Comparison of ENCODE assay signal across 13 cellular contexts in genomic region chr21:41478319-41479177, GRCh38. TPM values are rescaled to one million over a fixed set of nuclear protein-coding genes. Genes with fewer than 3 reads are reported as not detected.
DNase-seq lines count a peak whose midpoint lies in the region; ATAC-seq, FAIRE-seq and TF ChIP-seq lines count a peak whose summit lies in the region.
"Had no signal": no experiment of that assay in that cellular context is flagged by ENCODE, and none has a peak within 500 bp of the region (broad histone marks: within the 10 kb centered on the region; RNA-seq: fewer than 3 reads in every experiment).

No MANE protein-coding gene starts in this region.

- peak; percentile 18 for FAIRE-seq in bronchial epithelial cell (lab: Jason Lieb, UNC)
- FAIRE-seq: colon, H54 had no signal

- H3K4me1 Mint-ChIP-seq in natural killer cell treated with Interleukin-12 subunit alpha and Interleukin-12 subunit beta and Interleukin-15 and Interleukin-18, amount 100 ng/mL, for 72 hours (ENCODE audit: low read depth in 2 of 2): peaks cover 8 to 13% of the 10 kb centered on the region in 2 donors
- H3K4me1 Mint-ChIP-seq in activated T-cell treated with anti-CD3 and anti-CD28 coated beads, Interleukin-2, amount 50 U/mL, for 24 hours (ENCODE audit: low read depth): no peaks in the 10 kb centered on the region

- H3K9me3 ChIP-seq in BLaER1 treated with 17β-estradiol and CSF1 and Interleukin-3, amounts not matched to agents 10 nM and 100 nM (replicated peaks in 1 of 11): no peaks in the 10 kb centered on the region
- H3K9me3 ChIP-seq: tibial nerve had no signal

- no peaks in the 10 kb centered on the region for H3K27me3 ChIP-seq in BLaER1 treated with 17β-estradiol and CSF1 and Interleukin-3, amounts not matched to agents 10 nM and 100 nM
- H3K27me3 ChIP-seq in KMS-11 (ENCODE audit: insufficient read depth, low read depth) (no peaks in the 10 kb centered on the region), bronchial epithelial cell (ENCODE audit: control insufficient read depth, insufficient read depth, low read length) (peaks cover 9% of the 10 kb centered on the region)

- TF ChIP-seq CTCF in KMS-11 (conservative IDR thresholded peaks at IDR 0.05; ENCODE audit: low read depth, low read length): no peak
- TF ChIP-seq CTCF in bronchial epithelial cell (IDR thresholded peaks at IDR 0.05; ENCODE audit: insufficient read depth, low read length, severe bottlenecking): no peak

- H3K79me2 ChIP-seq in KMS-11 (ENCODE audit: insufficient read depth, low read depth): no peaks in the 10 kb centered on the region
- H3K79me2 ChIP-seq: parathyroid adenoma had no signal

- no peak overlapping the region for H3K27ac ChIP-seq in BLaER1 treated with 17β-estradiol and CSF1 and Interleukin-3, amounts not matched to agents 10 nM and 100 nM
- H3K27ac ChIP-seq in KMS-11: peak overlapping the region; percentile 51
- H3K27ac ChIP-seq: parathyroid adenoma had no signal

- ATAC-seq in natural killer cell treated with Interleukin-12 subunit alpha and Interleukin-12 subunit beta and Interleukin-15 and Interleukin-18, amount 100 ng/mL, for 72 hours: peak in 1 of 2 donors; percentile 29
- ATAC-seq in HG03469 (IDR thresholded peaks at IDR 0.05; ENCODE audit: unreplicated experiment) (no peak), HG03520 (IDR thresholded peaks at IDR 0.05; ENCODE audit: unreplicated experiment) (no peak)
- ATAC-seq: activated CD4-positive, CD25-positive, alpha-beta regulatory T cell treated with anti-CD3 and anti-CD28 coated beads, Interleukin-2, amount 50 U/mL, for 24 hours had no signal

- no peaks in the 10 kb centered on the region for H3K36me3 Mint-ChIP-seq in natural killer cell treated with Interleukin-12 subunit alpha and Interleukin-12 subunit beta and Interleukin-15 and Interleukin-18, amount 100 ng/mL, for 72 hours
- no peaks in the 10 kb centered on the region for H3K36me3 Mint-ChIP-seq in activated T-cell treated with anti-CD3 and anti-CD28 coated beads, Interleukin-2, amount 50 U/mL, for 24 hours (ENCODE audit: low read depth)

- no peaks in the 10 kb centered on the region; a peak in 1 of 22 replicates for H4K20me1 ChIP-seq in BLaER1 treated with 17β-estradiol and CSF1 and Interleukin-3, amounts not matched to agents 10 nM and 100 nM
- H4K20me1 ChIP-seq in KMS-11 (ENCODE audit: insufficient read depth): no peaks in the 10 kb centered on the region

- H3K4me3 Mint-ChIP-seq in natural killer cell treated with Interleukin-12 subunit alpha and Interleukin-12 subunit beta and Interleukin-15 and Interleukin-18, amount 100 ng/mL, for 72 hours: peak overlapping the region; percentile 36
- H3K4me3 Mint-ChIP-seq in activated T-cell treated with anti-CD3 and anti-CD28 coated beads, Interleukin-2, amount 50 U/mL, for 24 hours: no peak overlapping the region

- H3K9me3 Mint-ChIP-seq in natural killer cell treated with Interleukin-12 subunit alpha and Interleukin-12 subunit beta and Interleukin-15 and Interleukin-18, amount 100 ng/mL, for 72 hours: no peaks in the 10 kb centered on the region
- no peaks in the 10 kb centered on the region for H3K9me3 Mint-ChIP-seq in activated T-cell treated with anti-CD3 and anti-CD28 coated beads, Interleukin-2, amount 50 U/mL, for 24 hours

- H3K4me1 ChIP-seq in BLaER1 treated with 17β-estradiol and CSF1 and Interleukin-3, amounts not matched to agents 10 nM and 100 nM: peaks cover 0 to 45% (median 32%) of the 10 kb centered on the region in 10 experiments; a peak in 16 of 20 replicates
- H3K4me1 ChIP-seq in KMS-11 (ENCODE audit: low read depth, poor library complexity, severe bottlenecking): peaks cover 8% of the 10 kb centered on the region
- H3K4me1 ChIP-seq: parathyroid adenoma had no signal

- no peaks in the 10 kb centered on the region for H3K36me3 ChIP-seq in BLaER1 treated with 17β-estradiol and CSF1 and Interleukin-3, amounts not matched to agents 10 nM and 100 nM
- H3K36me3 ChIP-seq in KMS-11 (ENCODE audit: insufficient read depth) (no peaks in the 10 kb centered on the region), bronchial epithelial cell (ENCODE audit: control insufficient read depth, insufficient read depth, low read length) (no peaks in the 10 kb centered on the region)
- H3K36me3 ChIP-seq: tibial nerve had no signal

- H3K9ac ChIP-seq in BLaER1 treated with 17β-estradiol and CSF1 and Interleukin-3, amounts not matched to agents 10 nM and 100 nM: peak overlapping the region in 1 of 11 experiments; percentile 19; a peak in 1 of 22 replicates
- H3K9ac ChIP-seq in KMS-11: no peak overlapping the region; the same call in 1 of the 2 replicates
- H3K9ac ChIP-seq: parathyroid adenoma had no signal

- no peak overlapping the region; the same call in 1 of the 2 replicates for H2AFZ ChIP-seq in KMS-11 (ENCODE audit: low read depth)
- H2AFZ ChIP-seq: parathyroid adenoma had no signal

- H3K4me3 ChIP-seq in BLaER1 treated with 17β-estradiol and CSF1 and Interleukin-3, amounts not matched to agents 10 nM and 100 nM: no peak overlapping the region
- H3K4me3 ChIP-seq in KMS-11 (IDR thresholded peaks at IDR 0.05; ENCODE audit: insufficient read depth, low read depth, low read length): no peak overlapping the region
- H3K4me3 ChIP-seq in bronchial epithelial cell (ENCODE audit: low read depth, low read length): no peak overlapping the region
- H3K4me3 ChIP-seq: tibial nerve had no signal

- DNase-seq in bronchial epithelial cell (ENCODE audit: low read depth) (no peak), NCI-H524 treated with DMSO at 0.1 percent for 48 hours (lab: John Stamatoyannopoulos, UW) (no peak)
- no peak for DNase-seq in natural killer cell treated with Interleukin-12 subunit alpha and Interleukin-12 subunit beta and Interleukin-15 and Interleukin-18, amount 100 ng/mL, for 72 hours (ENCODE audit: low spot score)
- no peak for DNase-seq in activated T-cell treated with anti-CD3 and anti-CD28 coated beads, Interleukin-2, amount 50 U/mL, for 24 hours

- H3K4me2 ChIP-seq in BLaER1 treated with 17β-estradiol and CSF1 and Interleukin-3, amounts not matched to agents 10 nM and 100 nM: peak overlapping the region in 10 of 11 experiments; percentile 11 to 85 (median 67); a peak in 18 of 22 replicates
- peak overlapping the region; percentile 30; the same call in 1 of the 2 replicates for H3K4me2 ChIP-seq in KMS-11

- peaks cover 9 to 11% of the 10 kb centered on the region in 2 donors for H3K27me3 Mint-ChIP-seq in natural killer cell treated with Interleukin-12 subunit alpha and Interleukin-12 subunit beta and Interleukin-15 and Interleukin-18, amount 100 ng/mL, for 72 hours
- peaks cover 10% of the 10 kb centered on the region for H3K27me3 Mint-ChIP-seq in activated T-cell treated with anti-CD3 and anti-CD28 coated beads, Interleukin-2, amount 50 U/mL, for 24 hours

- no peak overlapping the region for H3K27ac Mint-ChIP-seq in natural killer cell treated with Interleukin-12 subunit alpha and Interleukin-12 subunit beta and Interleukin-15 and Interleukin-18, amount 100 ng/mL, for 72 hours
- H3K27ac Mint-ChIP-seq in activated T-cell treated with anti-CD3 and anti-CD28 coated beads, Interleukin-2, amount 50 U/mL, for 24 hours: no peak overlapping the region

RNA-seq across cellular contexts. Expression of gene TMPRSS2, which starts 29.4 kb away (rescaled TPM):
- 3.7 and 12.0 TPM in 2 replicates for total RNA-seq in bronchial epithelial cell
- total RNA-seq in natural killer cell treated with Interleukin-12 subunit alpha and Interleukin-12 subunit beta and Interleukin-15 and Interleukin-18, amount 100 ng/mL, for 72 hours: not detected
- total RNA-seq: tibial nerve had no signal

RNA-seq across cellular contexts. Expression of gene MX1, which starts 52.5 kb away (rescaled TPM):
- total RNA-seq in bronchial epithelial cell: 2.2 and 2.4 TPM in 2 replicates
- total RNA-seq in natural killer cell treated with Interleukin-12 subunit alpha and Interleukin-12 subunit beta and Interleukin-15 and Interleukin-18, amount 100 ng/mL, for 72 hours: 10 to 100 TPM; 10.9 to 19.2 TPM
